24 cellular contexts compared by ENCODE assay signal in genomic region chr2:43534569-43534968, GRCh38.
DNase-seq lines count a peak whose midpoint lies in the region; ATAC-seq, FAIRE-seq and TF ChIP-seq lines count a peak whose summit lies in the region.
"Had no signal": no experiment of that assay in that cellular context is flagged by ENCODE, and none has a peak within 500 bp of the region (broad histone marks: within the 10 kb centered on the region; RNA-seq: fewer than 3 reads in every experiment).

No MANE protein-coding gene starts in this region.

- H3K4me1 ChIP-seq in keratinocyte (ENCODE audit: control insufficient read depth, extremely low read depth, insufficient read depth, low read length) (peaks cover 18% of the 10 kb centered on the region), liver (ENCODE audit: control insufficient read depth in 4 of 4, insufficient read depth in 4 of 4, low read length in 3 of 4) (peaks cover 1 to 9% (median 2%) of the 10 kb centered on the region in 4 donors), osteoblast (ENCODE audit: insufficient read depth, low read length) (peaks cover 7% of the 10 kb centered on the region)

- H3K9ac ChIP-seq in keratinocyte (ENCODE audit: control insufficient read depth, extremely low read depth, insufficient read depth, low read length) (no peak overlapping the region), liver (ENCODE audit: low read depth in 1 of 2, low read length in 2 of 2) (no peak overlapping the region)
- H3K9ac ChIP-seq: BLaER1 had no signal

- TF ChIP-seq CTCF in CD4-positive, alpha-beta T cell (IDR thresholded peaks at IDR 0.05) = no peak
- TF ChIP-seq CTCF in keratinocyte (optimal IDR thresholded peaks at IDR 0.05 in 1 of 3, IDR thresholded peaks at IDR 0.05 in 1 of 3, conservative IDR thresholded peaks at IDR 0.05 in 1 of 3; ENCODE audit: extremely low read depth in 1 of 3, insufficient read depth in 2 of 3, low read length in 3 of 3) = no peak
- TF ChIP-seq CTCF in liver (IDR thresholded peaks at IDR 0.05; ENCODE audit: low read depth, low read length, missing input control) = no peak
- TF ChIP-seq CTCF in osteoblast (IDR thresholded peaks at IDR 0.05; ENCODE audit: extremely low read depth, low read depth, low read length) = no peak

- H3K9me3 Mint-ChIP-seq in CD4-positive, alpha-beta T cell = no peaks in the 10 kb centered on the region
- H3K9me3 Mint-ChIP-seq in activated T-cell treated with anti-CD3 and anti-CD28 coated beads, Interleukin-2, amount 50 U/mL, for 4 hours = no peaks in the 10 kb centered on the region
- H3K9me3 Mint-ChIP-seq: CD8-positive, alpha-beta memory T cell had no signal

- CTCF ChIA-PET in CD4-positive, alpha-beta T cell (lab: Charles Lee) = no interaction called here

- TF ChIP-seq RAD21 in liver (IDR thresholded peaks at IDR 0.05) = peak; percentile 12 to 35

- H3K9me3 ChIP-seq in CD4-positive, alpha-beta T cell (ENCODE audit: control insufficient read depth, low read length) = no peaks in the 10 kb centered on the region
- H3K9me3 ChIP-seq in keratinocyte (ENCODE audit: control insufficient read depth, low read depth, low read length) (no peaks in the 10 kb centered on the region), liver (ENCODE audit: control insufficient read depth in 4 of 4, low read length in 3 of 4) (no peaks in the 10 kb centered on the region), osteoblast (ENCODE audit: low read depth, low read length) (no peaks in the 10 kb centered on the region)
- H3K9me3 ChIP-seq: BLaER1 had no signal

- H2AFZ ChIP-seq in keratinocyte (ENCODE audit: control insufficient read depth, low read length) = no peak overlapping the region
- no peak overlapping the region for H2AFZ ChIP-seq in osteoblast (ENCODE audit: low read length)

- dilution Hi-C loops in keratinocyte (cut with MboI; ENCODE audit: extremely low pct_ligation_motif_present, low sequenced_read_pairs) = no loop called here

- no peaks in the 10 kb centered on the region for H3K27me3 Mint-ChIP-seq in CD4-positive, alpha-beta T cell
- no peaks in the 10 kb centered on the region for H3K27me3 Mint-ChIP-seq in activated T-cell treated with anti-CD3 and anti-CD28 coated beads, Interleukin-2, amount 50 U/mL, for 4 hours (ENCODE audit: low read depth)
- H3K27me3 Mint-ChIP-seq: B cell; CD4-positive, CD25-positive, alpha-beta regulatory T cell; CD8-positive, alpha-beta memory T cell had no signal

- no peak overlapping the region for H3K4me3 Mint-ChIP-seq in CD4-positive, alpha-beta T cell
- H3K4me3 Mint-ChIP-seq in activated T-cell treated with anti-CD3 and anti-CD28 coated beads, Interleukin-2, amount 50 U/mL, for 4 hours = no peak overlapping the region
- H3K4me3 Mint-ChIP-seq: B cell; CD4-positive, CD25-positive, alpha-beta regulatory T cell; CD8-positive, alpha-beta memory T cell had no signal

- peaks cover 29% of the 10 kb centered on the region for H3K4me1 Mint-ChIP-seq in CD4-positive, alpha-beta T cell (ENCODE audit: low read depth)
- peaks cover 19% of the 10 kb centered on the region for H3K4me1 Mint-ChIP-seq in activated T-cell treated with anti-CD3 and anti-CD28 coated beads, Interleukin-2, amount 50 U/mL, for 4 hours (ENCODE audit: low read depth)

- no peaks in the 10 kb centered on the region for H3K36me3 ChIP-seq in keratinocyte (ENCODE audit: control insufficient read depth in 2 of 2, extremely low read depth in 1 of 2, insufficient read depth in 2 of 2, low read length in 2 of 2)
- no peaks in the 10 kb centered on the region for H3K36me3 ChIP-seq in liver (ENCODE audit: control insufficient read depth in 4 of 4, insufficient read depth in 3 of 4, low read depth in 1 of 4, low read length in 3 of 4)
- H3K36me3 ChIP-seq in osteoblast (ENCODE audit: insufficient read depth, low read length) = peaks cover 15% of the 10 kb centered on the region

- H4K20me1 ChIP-seq in keratinocyte (ENCODE audit: control insufficient read depth, extremely low read depth, insufficient read depth, low read length) (no peaks in the 10 kb centered on the region), osteoblast (ENCODE audit: insufficient read depth, low read length) (no peaks in the 10 kb centered on the region)
- H4K20me1 ChIP-seq: BLaER1 had no signal

- H3K27me3 ChIP-seq in CD4-positive, alpha-beta T cell (ENCODE audit: control insufficient read depth, insufficient read depth, low read length) = no peaks in the 10 kb centered on the region
- H3K27me3 ChIP-seq in keratinocyte (ENCODE audit: control insufficient read depth, extremely low read depth, insufficient read depth, low read length) = no peaks in the 10 kb centered on the region
- no peaks in the 10 kb centered on the region for H3K27me3 ChIP-seq in liver (ENCODE audit: control insufficient read depth in 4 of 4, insufficient read depth in 4 of 4, low read length in 3 of 4)
- no peaks in the 10 kb centered on the region for H3K27me3 ChIP-seq in osteoblast (ENCODE audit: insufficient read depth, low read length)
- H3K27me3 ChIP-seq: BLaER1 had no signal

- DNase-seq in CD4-positive, alpha-beta T cell = no peak
- no peak for DNase-seq in keratinocyte (ENCODE audit: low read depth, low spot score)
- DNase-seq in osteoblast (ENCODE audit: insufficient read length, low spot score, missing footprints) = peak; percentile 17
- no peak for DNase-seq in amygdala (lab: John Stamatoyannopoulos, UW)
- DNase-seq in activated T-cell treated with anti-CD3 and anti-CD28 coated beads, Interleukin-2, amount 50 U/mL, for 4 hours = no peak
- no peak for DNase-seq in NCI-H2029 treated with DMSO at 0.1 percent for 48 hours (lab: John Stamatoyannopoulos, UW)
- no peak for DNase-seq in HUDEP-2 (lab: John Stamatoyannopoulos, UW; ENCODE audit: unreplicated experiment in 76 of 76)
- DNase-seq: 8988T; CD4-positive, CD25-positive, alpha-beta regulatory T cell; CD8-positive, alpha-beta memory T cell; DMS 273 treated with DMSO at 0.1 percent for 48 hours; DMS79; EL; GDM1; GOT3; HCEC 1CT had no signal

- POLR2A ChIA-PET in CD4-positive, alpha-beta T cell (lab: Charles Lee) = no interaction called here

- FAIRE-seq in keratinocyte (lab: Jason Lieb, UNC) = peak; percentile 17
- FAIRE-seq: D721Med, GM12878, GM19239, H54 had no signal

- H3K27ac ChIP-seq in CD4-positive, alpha-beta T cell (ENCODE audit: low read depth, low read length) = no peak overlapping the region
- no peak overlapping the region for H3K27ac ChIP-seq in keratinocyte (ENCODE audit: control insufficient read depth, insufficient read depth, low read length)
- H3K27ac ChIP-seq in liver (ENCODE audit: low read depth in 1 of 2, low read length in 2 of 2) = peak overlapping the region in 1 of 2 donors; percentile 17
- H3K27ac ChIP-seq in osteoblast (ENCODE audit: low read depth, low read length) = no peak overlapping the region
- H3K27ac ChIP-seq: BLaER1, C4-2B had no signal

- H3K4me2 ChIP-seq in keratinocyte (ENCODE audit: control insufficient read depth, extremely low read depth, insufficient read depth, low read depth, low read length) (no peak overlapping the region), osteoblast (ENCODE audit: insufficient read depth, low read length) (no peak overlapping the region)
- H3K4me2 ChIP-seq: BLaER1 had no signal

- peaks cover 69% of the 10 kb centered on the region for H3K36me3 Mint-ChIP-seq in CD4-positive, alpha-beta T cell (ENCODE audit: low read depth)
- H3K36me3 Mint-ChIP-seq in activated T-cell treated with anti-CD3 and anti-CD28 coated beads, Interleukin-2, amount 50 U/mL, for 4 hours (ENCODE audit: insufficient read depth) = peaks cover 42% of the 10 kb centered on the region

- intact Hi-C loops in CD4-positive, alpha-beta T cell (cut with DNase I, micrococcal nuclease) = no loop called here

- H3K9me1 ChIP-seq in keratinocyte (ENCODE audit: control insufficient read depth, extremely low read depth, insufficient read depth, low read length) = no peaks in the 10 kb centered on the region

- peak overlapping the region; percentile 42 for H3K27ac Mint-ChIP-seq in CD4-positive, alpha-beta T cell
- H3K27ac Mint-ChIP-seq: B cell had no signal

- WGBS in liver = 61% methylated on average over 3 of the region's 3 CpGs

- H3K4me3 ChIP-seq in keratinocyte (ENCODE audit: control insufficient read depth in 2 of 3, extremely low read depth in 1 of 3, insufficient read depth in 2 of 3, low read depth in 1 of 3, low read length in 3 of 3) (no peak overlapping the region), liver (ENCODE audit: low read depth in 1 of 3, low read length in 3 of 3) (no peak overlapping the region), osteoblast (ENCODE audit: insufficient read depth, low read length) (no peak overlapping the region)
- H3K4me3 ChIP-seq: BLaER1, GM12878 had no signal

- H3K79me2 ChIP-seq in keratinocyte (ENCODE audit: control insufficient read depth, insufficient read depth, low read length) (no peaks in the 10 kb centered on the region), osteoblast (ENCODE audit: insufficient read depth, low read length) (peaks cover 2% of the 10 kb centered on the region)

- no peak for ATAC-seq in CD4-positive, alpha-beta T cell (ENCODE audit: poor library complexity)
- no peak for ATAC-seq in activated T-cell treated with anti-CD3 and anti-CD28 coated beads, Interleukin-2, amount 50 U/mL, for 4 hours
- ATAC-seq: GM12878 had no signal

TF ChIP-seq in liver, 16 proteins besides CTCF, POLR2A, EP300 and RAD21 (continues in another document):
- TF ChIP-seq FOXA1 (IDR thresholded peaks at IDR 0.05) = peak; percentile 68
- TF ChIP-seq HNF4A (conservative IDR thresholded peaks at IDR 0.05) = peak in 1 of 2 donors; percentile 38
- TF ChIP-seq, protein P1, sequence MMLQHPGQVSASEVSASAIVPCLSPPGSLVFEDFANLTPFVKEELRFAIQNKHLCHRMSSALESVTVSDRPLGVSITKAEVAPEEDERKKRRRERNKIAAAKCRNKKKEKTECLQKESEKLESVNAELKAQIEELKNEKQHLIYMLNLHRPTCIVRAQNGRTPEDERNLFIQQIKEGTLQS (IDR thresholded peaks at IDR 0.05) = peak; percentile 76
